8 cellular contexts compared by ENCODE assay signal in genomic region chr19:2274937-2275535, GRCh38. TPM values are rescaled to one million over a fixed set of nuclear protein-coding genes. Genes with fewer than 3 reads are reported as not detected.
DNase-seq lines count a peak whose midpoint lies in the region; ATAC-seq, FAIRE-seq and TF ChIP-seq lines count a peak whose summit lies in the region.

No MANE protein-coding gene starts in this region.

- H3K27me3 ChIP-seq in keratinocyte (ENCODE audit: control insufficient read depth, extremely low read depth, insufficient read depth, low read length): no peaks in the 10 kb centered on the region

- peaks cover 15% of the 10 kb centered on the region for H3K4me1 ChIP-seq in keratinocyte (ENCODE audit: control insufficient read depth, extremely low read depth, insufficient read depth, low read length)

- peaks cover 30% of the 10 kb centered on the region for H3K36me3 Mint-ChIP-seq in HFFc6 (ENCODE audit: low read depth)
- H3K36me3 Mint-ChIP-seq in stimulated activated memory B cell treated with anti-CD40 and anti-IgM and Interleukin-4, amounts not matched to agents 10 μg/mL and 1 μg/mL and 100 μg/mL, for 72 hours: peaks cover 52% of the 10 kb centered on the region

- H3K79me2 ChIP-seq in keratinocyte (ENCODE audit: control insufficient read depth, insufficient read depth, low read length): peaks cover 37% of the 10 kb centered on the region

- H3K27ac ChIP-seq in keratinocyte (ENCODE audit: control insufficient read depth, insufficient read depth, low read length): no peak overlapping the region

- no peak overlapping the region for H3K4me2 ChIP-seq in keratinocyte (ENCODE audit: control insufficient read depth, extremely low read depth, insufficient read depth, low read depth, low read length)

- peak overlapping the region; percentile 71 for H3K4me3 Mint-ChIP-seq in HFFc6
- H3K4me3 Mint-ChIP-seq in stimulated activated memory B cell treated with anti-CD40 and anti-IgM and Interleukin-4, amounts not matched to agents 10 μg/mL and 1 μg/mL and 100 μg/mL, for 72 hours: peak overlapping the region; percentile 22

- no peak for ATAC-seq in stimulated activated memory B cell treated with anti-CD40 and anti-IgM and Interleukin-4, amounts not matched to agents 10 μg/mL and 1 μg/mL and 100 μg/mL, for 72 hours
- ATAC-seq in GM18498 (IDR thresholded peaks at IDR 0.05; ENCODE audit: unreplicated experiment): no peak

- dilution Hi-C loops in keratinocyte (cut with MboI; ENCODE audit: extremely low pct_ligation_motif_present, low sequenced_read_pairs): no loop called here

- TF ChIP-seq CTCF in HFFc6 (IDR thresholded peaks at IDR 0.05) (peak; percentile 78), cardiac fibroblast (IDR thresholded peaks at IDR 0.05; ENCODE audit: low read depth, low read length) (peak; percentile 79), keratinocyte (optimal IDR thresholded peaks at IDR 0.05 in 1 of 3, IDR thresholded peaks at IDR 0.05 in 1 of 3, conservative IDR thresholded peaks at IDR 0.05 in 1 of 3; ENCODE audit: extremely low read depth in 1 of 3, insufficient read depth in 2 of 3, low read length in 3 of 3) (peak; percentile 67 to 78 (median 73))

- no peak overlapping the region for H2AFZ ChIP-seq in keratinocyte (ENCODE audit: control insufficient read depth, low read length)

- no peaks in the 10 kb centered on the region for H3K9me1 ChIP-seq in keratinocyte (ENCODE audit: control insufficient read depth, extremely low read depth, insufficient read depth, low read length)

- peaks cover 29% of the 10 kb centered on the region for H3K27me3 Mint-ChIP-seq in HFFc6 (ENCODE audit: insufficient read depth)
- H3K27me3 Mint-ChIP-seq in stimulated activated memory B cell treated with anti-CD40 and anti-IgM and Interleukin-4, amounts not matched to agents 10 μg/mL and 1 μg/mL and 100 μg/mL, for 72 hours: no peaks in the 10 kb centered on the region

- H3K9me3 ChIP-seq in keratinocyte (ENCODE audit: control insufficient read depth, low read depth, low read length): no peaks in the 10 kb centered on the region

- H3K9ac ChIP-seq in keratinocyte (ENCODE audit: control insufficient read depth, extremely low read depth, insufficient read depth, low read length): no peak overlapping the region

- peaks cover 36% of the 10 kb centered on the region for H3K4me1 Mint-ChIP-seq in HFFc6 (ENCODE audit: low read depth)
- peaks cover 52% of the 10 kb centered on the region for H3K4me1 Mint-ChIP-seq in stimulated activated memory B cell treated with anti-CD40 and anti-IgM and Interleukin-4, amounts not matched to agents 10 μg/mL and 1 μg/mL and 100 μg/mL, for 72 hours

- FAIRE-seq in keratinocyte (lab: Jason Lieb, UNC): no peak

- H3K4me3 ChIP-seq in cardiac fibroblast (replicated peaks in 1 of 2; ENCODE audit: low read depth in 2 of 2, low read length in 2 of 2) (no peak overlapping the region), keratinocyte (ENCODE audit: control insufficient read depth in 2 of 3, extremely low read depth in 1 of 3, insufficient read depth in 2 of 3, low read depth in 1 of 3, low read length in 3 of 3) (no peak overlapping the region)

- peaks cover 27% of the 10 kb centered on the region for H4K20me1 ChIP-seq in keratinocyte (ENCODE audit: control insufficient read depth, extremely low read depth, insufficient read depth, low read length)

- DNase-seq in DMS 273 (lab: John Stamatoyannopoulos, UW; ENCODE audit: unreplicated experiment) (peak; percentile 87), HFFc6 (peak; percentile 70), RPMI8226 (peak; percentile 63), cardiac fibroblast (ENCODE audit: low read depth in 2 of 2) (peak; percentile 75 to 77), keratinocyte (ENCODE audit: low read depth, low spot score) (no peak), DMS153 (lab: John Stamatoyannopoulos, UW) (no peak)

- H3K27ac Mint-ChIP-seq in HFFc6: peak overlapping the region; percentile 73
- peak overlapping the region; percentile 65 for H3K27ac Mint-ChIP-seq in stimulated activated memory B cell treated with anti-CD40 and anti-IgM and Interleukin-4, amounts not matched to agents 10 μg/mL and 1 μg/mL and 100 μg/mL, for 72 hours

- H3K9me3 Mint-ChIP-seq in HFFc6: no peaks in the 10 kb centered on the region
- H3K9me3 Mint-ChIP-seq in stimulated activated memory B cell treated with anti-CD40 and anti-IgM and Interleukin-4, amounts not matched to agents 10 μg/mL and 1 μg/mL and 100 μg/mL, for 72 hours: no peaks in the 10 kb centered on the region

- H3K36me3 ChIP-seq in keratinocyte (ENCODE audit: control insufficient read depth in 2 of 2, extremely low read depth in 1 of 2, insufficient read depth in 2 of 2, low read length in 2 of 2): peaks cover 13 to 16% of the 10 kb centered on the region in 2 experiments

RNA-seq across cellular contexts. Expression of gene PEAK3, which starts 6.9 kb away (rescaled TPM):
- total RNA-seq in HFFc6 (2021; fragmentation: NEBNext Ultra II Directional; extraction: Animal tissue kit (Norgen Biotek cat#: 25700)): under 1 TPM; 0.07 to 0.53 (median 0.36) TPM
- polyA plus RNA-seq in keratinocyte: not detected in 3 replicates
- not detected for polyA plus RNA-seq in keratinocyte (2011; ENCODE audit: low read depth)
- not detected in 2 replicates for polyA plus RNA-seq in keratinocyte (2011; cell fraction: cytosol; rRNA removed)
- not detected in 2 replicates for polyA plus RNA-seq in keratinocyte (2011; cell fraction: nucleus; rRNA removed)
- 0.03 and 0.37 TPM in 2 replicates for polyA plus RNA-seq in keratinocyte (2012; ENCODE audit: low replicate concordance)
- polyA minus RNA-seq in keratinocyte: not detected in 3 replicates
- polyA minus RNA-seq in keratinocyte (2011; cell fraction: cytosol; rRNA and poly(A)+ RNA removed): not detected
- polyA minus RNA-seq in keratinocyte (2011; cell fraction: nucleus; rRNA and poly(A)+ RNA removed): not detected in 2 replicates

RNA-seq across cellular contexts. Expression of gene JSRP1, which starts 18.8 kb away (rescaled TPM):
- total RNA-seq in HFFc6 (2021; fragmentation: NEBNext Ultra II Directional; extraction: Animal tissue kit (Norgen Biotek cat#: 25700)): under 1 TPM; 0.27 to 0.99 (median 0.72) TPM
- polyA plus RNA-seq in keratinocyte: not detected in 3 replicates
- polyA plus RNA-seq in keratinocyte (2011; ENCODE audit: low read depth): not detected
- polyA plus RNA-seq in keratinocyte (2011; cell fraction: cytosol; rRNA removed): 0.27 TPM in 1 of 2 replicates, not detected in the other
- polyA plus RNA-seq in keratinocyte (2011; cell fraction: nucleus; rRNA removed): not detected in 2 replicates
- 0.49 and 0.66 TPM in 2 replicates for polyA plus RNA-seq in keratinocyte (2012; ENCODE audit: low replicate concordance)
- not detected in 3 replicates for polyA minus RNA-seq in keratinocyte
- polyA minus RNA-seq in keratinocyte (2011; cell fraction: cytosol; rRNA and poly(A)+ RNA removed): not detected
- polyA minus RNA-seq in keratinocyte (2011; cell fraction: nucleus; rRNA and poly(A)+ RNA removed): not detected in 2 replicates

RNA-seq across cellular contexts. Expression of gene AMH, which starts 25.9 kb away (rescaled TPM):
- total RNA-seq in HFFc6 (2021; fragmentation: NEBNext Ultra II Directional; extraction: Animal tissue kit (Norgen Biotek cat#: 25700)): 1 to 10 TPM in 5 of 6 experiments, under 1 TPM in 1; 0.98 to 2.3 (median 1.4) TPM
- 0.02 to 0.15 TPM (median 0.07 TPM) in 3 replicates for polyA plus RNA-seq in keratinocyte
- polyA plus RNA-seq in keratinocyte (2011; ENCODE audit: low read depth): 0.19 TPM
- not detected in 2 replicates for polyA plus RNA-seq in keratinocyte (2011; cell fraction: cytosol; rRNA removed)
- polyA plus RNA-seq in keratinocyte (2011; cell fraction: nucleus; rRNA removed): 0.41 and 0.85 TPM in 2 replicates
- polyA plus RNA-seq in keratinocyte (2012; ENCODE audit: low replicate concordance): 0.08 and 0.56 TPM in 2 replicates
- not detected in 3 replicates for polyA minus RNA-seq in keratinocyte
- polyA minus RNA-seq in keratinocyte (2011; cell fraction: cytosol; rRNA and poly(A)+ RNA removed): not detected
- polyA minus RNA-seq in keratinocyte (2011; cell fraction: nucleus; rRNA and poly(A)+ RNA removed): 0.21 and 0.54 TPM in 2 replicates

RNA-seq across cellular contexts. Expression of gene LINGO3, which starts 32.9 kb away (rescaled TPM):
- not detected for total RNA-seq in HFFc6 (2021; fragmentation: NEBNext Ultra II Directional; extraction: Animal tissue kit (Norgen Biotek cat#: 25700))
- polyA plus RNA-seq in keratinocyte: not detected in 3 replicates
- polyA plus RNA-seq in keratinocyte (2011; ENCODE audit: low read depth): not detected
- polyA plus RNA-seq in keratinocyte (2011; cell fraction: cytosol; rRNA removed): not detected in 2 replicates
- polyA plus RNA-seq in keratinocyte (2011; cell fraction: nucleus; rRNA removed): 0.05 TPM in 1 of 2 replicates, not detected in the other
- 0.07 TPM in 1 of 2 replicates, not detected in the other for polyA plus RNA-seq in keratinocyte (2012; ENCODE audit: low replicate concordance)
- not detected in 3 replicates for polyA minus RNA-seq in keratinocyte
- polyA minus RNA-seq in keratinocyte (2011; cell fraction: cytosol; rRNA and poly(A)+ RNA removed): not detected
- polyA minus RNA-seq in keratinocyte (2011; cell fraction: nucleus; rRNA and poly(A)+ RNA removed): not detected in 2 replicates

RNA-seq across cellular contexts. Expression of gene SF3A2, which starts 38.4 kb away (rescaled TPM):
- 10 to 100 TPM; 48.7 to 60.6 (median 54.8) TPM for total RNA-seq in HFFc6 (2021; fragmentation: NEBNext Ultra II Directional; extraction: Animal tissue kit (Norgen Biotek cat#: 25700))
- 4.7 to 24.1 TPM (median 4.7 TPM) in 3 replicates for polyA plus RNA-seq in keratinocyte
- 41.0 TPM for polyA plus RNA-seq in keratinocyte (2011; ENCODE audit: low read depth)
- 6.9 and 16.1 TPM in 2 replicates for polyA plus RNA-seq in keratinocyte (2011; cell fraction: cytosol; rRNA removed)
- polyA plus RNA-seq in keratinocyte (2011; cell fraction: nucleus; rRNA removed): 17.1 and 21.8 TPM in 2 replicates
- 40.1 and 59.6 TPM in 2 replicates for polyA plus RNA-seq in keratinocyte (2012; ENCODE audit: low replicate concordance)
- 6.7 to 25.7 TPM (median 7.2 TPM) in 3 replicates for polyA minus RNA-seq in keratinocyte
- 37.4 TPM for polyA minus RNA-seq in keratinocyte (2011; cell fraction: cytosol; rRNA and poly(A)+ RNA removed)
- 31.1 and 35.7 TPM in 2 replicates for polyA minus RNA-seq in keratinocyte (2011; cell fraction: nucleus; rRNA and poly(A)+ RNA removed)

Comparison
In these comparisons a context has a peak if more than half of its experiments do, and no peak if none do; other contexts are left out.
1. DNase-seq: peak in DMS 273 (single experiment), HFFc6 (single experiment), RPMI8226 (single experiment) and cardiac fibroblast (2 of 2); none in keratinocyte (single experiment) and DMS153 (single experiment).
2. Peak in every context shown above with its lines, with median percentiles within 50 percentile points of each other: CTCF ChIP-seq.